Comparison of ENCODE assay signal across 8 cellular contexts in genomic region chr17:2025220-2025621, GRCh38. TPM values are rescaled to one million over a fixed set of nuclear protein-coding genes. Genes with fewer than 3 reads are reported as not detected.
A peak's percentile ranks its signal among the peaks of the same experiment; 100 is the strongest.
DNase-seq lines count a peak whose midpoint lies in the region; ATAC-seq, FAIRE-seq and TF ChIP-seq lines count a peak whose summit lies in the region.

RTN4RL1 (minus strand) TSS chr17:2025334; CDS start chr17:2024865, 469 bp downstream.

- peak within 1 kb of the TSS; percentile 41 to 50 for H3K4me3 ChIP-seq in muscle layer of colon (ENCODE audit: low read depth in 1 of 2, low read length in 2 of 2)
- peak within 1 kb of the TSS; percentile 56 to 77 (median 58) for H3K4me3 ChIP-seq in stomach

- TF ChIP-seq EP300 in stomach (IDR thresholded peaks at IDR 0.05) = no peak

- no peaks in the 10 kb centered on the region for H3K36me3 ChIP-seq in muscle layer of colon (ENCODE audit: insufficient read depth, low read length)
- H3K36me3 ChIP-seq in stomach = no peaks in the 10 kb centered on the region

- H3K27me3 ChIP-seq in muscle layer of colon (ENCODE audit: control insufficient read depth in 1 of 2, insufficient read depth in 2 of 2, low read length in 2 of 2) (peaks cover 9 to 55% of the 10 kb centered on the region in 2 donors), stomach (peaks cover 0 to 80% (median 45%) of the 10 kb centered on the region in 3 donors)

- no peak within 1 kb of the TSS for H3K9ac ChIP-seq in muscle layer of colon (ENCODE audit: low read length)

- ATAC-seq in GM18505 (IDR thresholded peaks at IDR 0.05; ENCODE audit: unreplicated experiment) (no peak), HG03175 (IDR thresholded peaks at IDR 0.05; ENCODE audit: unreplicated experiment) (no peak)

- TF ChIP-seq POLR2A in GM12891 (IDR thresholded peaks at IDR 0.05; ENCODE audit: low read depth, low read length) (no peak), stomach (IDR thresholded peaks at IDR 0.05) (no peak), GM18505 (IDR thresholded peaks at IDR 0.05; ENCODE audit: borderline replicate concordance, extremely low read depth, insufficient read depth, insufficient read length) (no peak)

- intact Hi-C loops in stomach (cut with DNase I; ENCODE audit: low total_unique reads) = loop anchor here (5.0 kb wide), 1 partner anchor 118 kb away; no protein-coding TSS in a partner anchor

- no peak for FAIRE-seq in GM12891 (lab: Jason Lieb, UNC)

- no peak for TF ChIP-seq CTCF in stomach (IDR thresholded peaks at IDR 0.05)

- DNase-seq in GM12891 (ENCODE audit: insufficient read length, low spot score) (peak; percentile 63), NCI-H510A treated with DMSO at 0.1 percent for 48 hours (lab: John Stamatoyannopoulos, UW) (peak; percentile 14), activated T-cell treated with anti-CD3 and anti-CD28 coated beads for 24 hours (ENCODE audit: low read depth) (peak; percentile 64), epidermal melanocyte (ENCODE audit: insufficient read length, low spot score) (peak; percentile 85), stomach (peak; percentile 66)

- H3K4me1 ChIP-seq in muscle layer of colon (ENCODE audit: insufficient read depth, low read length) (peaks cover 19% of the 10 kb centered on the region), stomach (peaks cover 27 to 47% (median 44%) of the 10 kb centered on the region in 4 donors)

- H3K9me3 ChIP-seq in muscle layer of colon (ENCODE audit: low read length) (no peaks in the 10 kb centered on the region), stomach (no peaks in the 10 kb centered on the region)

- H3K27ac ChIP-seq in muscle layer of colon (ENCODE audit: low read depth, low read length) = no peak within 1 kb of the TSS
- H3K27ac ChIP-seq in stomach = peak within 1 kb of the TSS in 2 of 5 donors; percentile 18 to 28

- 0 to 1% (median 0%) methylated on average over 25 to 46 of the region's 47 CpGs for WGBS in stomach, 5 donors

TF ChIP-seq in GM12891, 5 proteins besides CTCF, POLR2A, EP300 and RAD21:
- TF ChIP-seq SPI1 (IDR thresholded peaks at IDR 0.05; ENCODE audit: low read depth, low read length) (no peak), PAX5 (IDR thresholded peaks at IDR 0.05; ENCODE audit: insufficient read depth, low read length, severe bottlenecking) (no peak), TAF1 (IDR thresholded peaks at IDR 0.05; ENCODE audit: low read depth, low read length) (no peak), POLR2AphosphoS5 (IDR thresholded peaks at IDR 0.05; ENCODE audit: low read depth, low read length) (no peak), POU2F2 (IDR thresholded peaks at IDR 0.05; ENCODE audit: low read depth, low read length) (no peak)

RNA-seq across cellular contexts. Expression of gene RTN4RL1, which starts in this region (rescaled TPM):
- 0.03 TPM for polyA plus RNA-seq in GM12891 (2012; ENCODE audit: low read depth, missing spikeins)
- total RNA-seq in stomach = under 1 TPM in 2 of 5 donors, not detected in 3; 0.58 to 0.92 TPM
- under 1 TPM in 2 of 3 donors, not detected in 1; 0.50 to 0.85 TPM for polyA plus RNA-seq in stomach

Comparison
In these comparisons a context has a peak if more than half of its experiments do, and no peak if none do; other contexts are left out.
1. Peak in DNase-seq and H3K4me3 ChIP-seq in stomach; RNA of the gene not detected or under 1 TPM.
2. DNase-seq: peak in every context shown above with its lines; median percentile 85 in epidermal melanocyte; 66 in stomach; 64 in activated T-cell treated with anti-CD3 and anti-CD28 coated beads for 24 hours; 63 in GM12891; 14 in NCI-H510A treated with DMSO at 0.1 percent for 48 hours.